ENCODE assay signal across 11 cellular contexts in genomic region chr20:59145926-59146800, GRCh38. TPM values are rescaled to one million over a fixed set of nuclear protein-coding genes. Genes with fewer than 3 reads are reported as not detected.
DNase-seq lines count a peak whose midpoint lies in the region; ATAC-seq lines count a peak whose summit lies in the region.
"Had no signal": no experiment of that assay in that cellular context is flagged by ENCODE, and none has a peak within 500 bp of the region (broad histone marks: within the 10 kb centered on the region; RNA-seq: fewer than 3 reads in every experiment).

No MANE protein-coding gene starts in this region.

- ATAC-seq in naive thymus-derived CD8-positive, alpha-beta T cell, result peak; percentile 52 to 57
- ATAC-seq in stimulated activated naive CD8-positive, alpha-beta T cell treated with anti-CD3 and anti-CD28 coated beads, Interleukin-15, amount 100 ng/mL, for 72 hours, result peak; percentile 52
- no peak for ATAC-seq in HG03469 (IDR thresholded peaks at IDR 0.05; ENCODE audit: unreplicated experiment)

- peak overlapping the region; percentile 95 to 98 (median 97) for H3K27ac Mint-ChIP-seq in naive thymus-derived CD8-positive, alpha-beta T cell
- H3K27ac Mint-ChIP-seq in stimulated activated naive CD8-positive, alpha-beta T cell treated with anti-CD3 and anti-CD28 coated beads, Interleukin-15, amount 100 ng/mL, for 72 hours, result peak overlapping the region; percentile 97 to 98

- H3K4me1 Mint-ChIP-seq in naive thymus-derived CD8-positive, alpha-beta T cell, result peaks cover 29 to 78% (median 73%) of the 10 kb centered on the region in 4 donors
- peaks cover 78% of the 10 kb centered on the region for H3K4me1 Mint-ChIP-seq in stimulated activated naive CD8-positive, alpha-beta T cell treated with anti-CD3 and anti-CD28 coated beads, Interleukin-15, amount 100 ng/mL, for 72 hours

- no peaks in the 10 kb centered on the region for H3K27me3 Mint-ChIP-seq in naive thymus-derived CD8-positive, alpha-beta T cell
- H3K27me3 Mint-ChIP-seq in stimulated activated naive CD8-positive, alpha-beta T cell treated with anti-CD3 and anti-CD28 coated beads, Interleukin-15, amount 100 ng/mL, for 72 hours, result no peaks in the 10 kb centered on the region

- peak; percentile 26 to 38 (median 31) for DNase-seq in activated CD4-positive, CD25-positive, alpha-beta regulatory T cell (lab: John Stamatoyannopoulos, UW)
- peak; percentile 82 for DNase-seq in activated naive CD4-positive, alpha-beta T cell treated with anti-CD3 and anti-CD28 coated beads, Interleukin-2, amount 50 U/mL, for 16 hours
- DNase-seq in naive thymus-derived CD8-positive, alpha-beta T cell, result peak in 9 of 10 donors; percentile 28 to 86 (median 64)
- peak; percentile 69 to 76 for DNase-seq in stimulated activated naive CD8-positive, alpha-beta T cell treated with anti-CD3 and anti-CD28 coated beads, Interleukin-15, amount 100 ng/mL, for 72 hours
- DNase-seq in DMS53 (lab: John Stamatoyannopoulos, UW) (no peak), NCI-H82 (lab: John Stamatoyannopoulos, UW) (no peak), amniotic stem cell (lab: John Stamatoyannopoulos, UW) (no peak)
- DNase-seq: NCI-H226, psoas muscle had no signal

- peaks cover 0 to 12% (median 0%) of the 10 kb centered on the region in 3 donors for H3K36me3 Mint-ChIP-seq in naive thymus-derived CD8-positive, alpha-beta T cell

- POLR2A ChIA-PET in naive thymus-derived CD8-positive, alpha-beta T cell (lab: Charles Lee), result interaction anchor here (0.7 to 8.6 kb wide), 10 partner anchors 10 to 114 kb away, joined by 3 to 190 read pairs (median 6); partner anchors contain the start of genes ATP5F1E and ZNF831

- H3K4me3 Mint-ChIP-seq in naive thymus-derived CD8-positive, alpha-beta T cell, result peak overlapping the region; percentile 80 to 98 (median 90)
- peak overlapping the region; percentile 93 to 96 for H3K4me3 Mint-ChIP-seq in stimulated activated naive CD8-positive, alpha-beta T cell treated with anti-CD3 and anti-CD28 coated beads, Interleukin-15, amount 100 ng/mL, for 72 hours

- H3K9me3 Mint-ChIP-seq in naive thymus-derived CD8-positive, alpha-beta T cell, result peaks cover 0 to 10% (median 0%) of the 10 kb centered on the region in 9 donors
- H3K9me3 Mint-ChIP-seq in stimulated activated naive CD8-positive, alpha-beta T cell treated with anti-CD3 and anti-CD28 coated beads, Interleukin-15, amount 100 ng/mL, for 72 hours, result no peaks in the 10 kb centered on the region

RNA-seq across cellular contexts. Expression of gene ZNF831, which starts 17.5 kb away (rescaled TPM):
- 10 to 100 TPM; 28.0 to 29.9 TPM for total RNA-seq in naive thymus-derived CD8-positive, alpha-beta T cell
- polyA plus RNA-seq in naive thymus-derived CD8-positive, alpha-beta T cell, result 1 to 10 TPM; 5.5 to 6.2 (median 5.9) TPM
- total RNA-seq: fibroblast of villous mesenchyme had no signal

Comparison
In these comparisons a context has a peak if more than half of its experiments do, and no peak if none do; other contexts are left out.
1. DNase-seq: peak in activated CD4-positive, CD25-positive, alpha-beta regulatory T cell (4 of 4), activated naive CD4-positive, alpha-beta T cell treated with anti-CD3 and anti-CD28 coated beads, Interleukin-2, amount 50 U/mL, for 16 hours (single experiment), naive thymus-derived CD8-positive, alpha-beta T cell (9 of 10) and stimulated activated naive CD8-positive, alpha-beta T cell treated with anti-CD3 and anti-CD28 coated beads, Interleukin-15, amount 100 ng/mL, for 72 hours (2 of 2); none in DMS53 (single experiment), NCI-H82 (single experiment) and amniotic stem cell (single experiment).